ENCODE assay signal across 9 cellular contexts in the genomic region with DNA sequence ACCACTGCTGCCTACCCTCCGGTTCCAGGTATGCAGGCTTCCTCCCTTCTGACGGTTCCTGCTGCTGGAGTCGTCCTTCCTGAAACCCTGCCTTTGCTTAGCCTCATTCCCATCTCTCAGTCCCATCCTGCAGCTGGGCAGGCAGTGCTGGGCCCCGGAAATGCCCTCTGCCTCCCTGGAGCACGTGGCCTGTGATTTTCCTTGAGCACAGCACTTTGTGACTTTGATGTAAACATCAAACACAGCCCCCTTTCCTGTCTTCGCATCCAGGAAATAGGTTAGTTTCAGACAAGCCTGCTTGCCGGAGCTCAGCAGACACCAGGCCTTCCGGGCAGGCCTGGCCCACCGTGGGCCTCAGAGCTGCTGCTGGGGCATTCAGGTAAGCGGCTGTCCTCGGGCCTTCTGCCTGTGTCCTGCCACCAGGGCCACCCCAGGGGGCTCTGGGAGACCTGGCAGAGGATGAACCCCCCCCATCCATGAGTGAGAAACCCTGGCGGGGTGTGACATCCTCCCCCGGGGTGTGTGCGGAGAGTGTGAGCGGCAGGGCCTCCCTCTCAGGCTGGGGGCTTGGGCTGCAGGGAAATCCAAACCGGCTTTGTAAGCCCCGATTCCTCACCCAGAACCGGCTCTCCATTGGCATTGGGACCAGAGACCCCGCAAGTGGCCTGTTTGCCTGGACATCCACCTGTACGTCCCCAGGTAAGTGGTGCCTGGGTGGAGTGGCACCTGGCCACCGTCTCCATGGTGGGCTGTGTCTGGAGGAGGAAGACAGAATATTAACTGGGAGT. TPM values are rescaled to one million over a fixed set of nuclear protein-coding genes. Genes with fewer than 3 reads are reported as not detected.
DNase-seq lines count a peak whose midpoint lies in the region; FAIRE-seq lines count a peak whose summit lies in the region.
"Had no signal": no experiment of that assay in that cellular context is flagged by ENCODE, and none has a peak within 500 bp of the region (broad histone marks: within the 10 kb centered on the region; RNA-seq: fewer than 3 reads in every experiment).

A gene (plus strand): TSS at position 281 of the 788 bp plus-strand sequence. CDS start 10,461 bp downstream, outside the sequence.

- H4K8ac ChIP-seq in trophoblast cell (ENCODE audit: low read depth, low read length) = peak within 1 kb of the TSS; percentile 30

- peak within 1 kb of the TSS; percentile 69 to 99 (median 95); a peak in 21 of 22 replicates for H3K27ac ChIP-seq in BLaER1 treated with 17β-estradiol and CSF1 and Interleukin-3, amounts not matched to agents 10 nM and 100 nM
- H3K27ac ChIP-seq in trophoblast cell (ENCODE audit: low read depth, low read length) = peak within 1 kb of the TSS; percentile 70

- H4K20me1 ChIP-seq in BLaER1 treated with 17β-estradiol and CSF1 and Interleukin-3, amounts not matched to agents 10 nM and 100 nM = no peaks in the 10 kb centered on the region

- peaks cover 34% of the 10 kb centered on the region for H3K79me1 ChIP-seq in trophoblast cell (ENCODE audit: low read length)

- H2BK5ac ChIP-seq in trophoblast cell (ENCODE audit: low read depth, low read length, poor library complexity) = peak within 1 kb of the TSS; percentile 81

- H4K91ac ChIP-seq in trophoblast cell (ENCODE audit: low read depth, low read length) = peak within 1 kb of the TSS; percentile 86

- H3K14ac ChIP-seq in trophoblast cell (ENCODE audit: low read length) = peak within 1 kb of the TSS; percentile 88

- H2BK12ac ChIP-seq in trophoblast cell (ENCODE audit: low read length) = peak within 1 kb of the TSS; percentile 78

- peak within 1 kb of the TSS; percentile 21 for H2AFZ ChIP-seq in trophoblast cell (ENCODE audit: insufficient read depth, low read length, poor library complexity)

- H3K4me3 ChIP-seq in BLaER1 treated with 17β-estradiol and CSF1 and Interleukin-3, amounts not matched to agents 10 nM and 100 nM = peak within 1 kb of the TSS; percentile 6 to 66 (median 55); a peak in 17 of 20 replicates
- H3K4me3 ChIP-seq in trophoblast cell (ENCODE audit: low read depth, low read length) = no peak within 1 kb of the TSS

- H3K27me3 ChIP-seq in BLaER1 treated with 17β-estradiol and CSF1 and Interleukin-3, amounts not matched to agents 10 nM and 100 nM = no peaks in the 10 kb centered on the region
- no peaks in the 10 kb centered on the region for H3K27me3 ChIP-seq in trophoblast cell (ENCODE audit: insufficient read depth, low read length)

- no peaks in the 10 kb centered on the region for H3K9me3 ChIP-seq in BLaER1 treated with 17β-estradiol and CSF1 and Interleukin-3, amounts not matched to agents 10 nM and 100 nM (replicated peaks in 1 of 11)
- no peaks in the 10 kb centered on the region for H3K9me3 ChIP-seq in trophoblast cell (ENCODE audit: insufficient read depth, low read depth, low read length)

- peak within 1 kb of the TSS; percentile 61 to 98 (median 92) for H3K4me2 ChIP-seq in BLaER1 treated with 17β-estradiol and CSF1 and Interleukin-3, amounts not matched to agents 10 nM and 100 nM
- no peak within 1 kb of the TSS for H3K4me2 ChIP-seq in trophoblast cell (ENCODE audit: low read length)

- no peaks in the 10 kb centered on the region for H3K9me3 Mint-ChIP-seq in activated naive CD8-positive, alpha-beta T cell (ENCODE audit: low read depth)

- H3K36me3 Mint-ChIP-seq in activated naive CD8-positive, alpha-beta T cell = peaks cover 11% of the 10 kb centered on the region

- peak within 1 kb of the TSS; percentile 81 for H2BK120ac ChIP-seq in trophoblast cell (ENCODE audit: insufficient read depth, low read length, poor library complexity)

- no peaks in the 10 kb centered on the region for H3K79me2 ChIP-seq in trophoblast cell (ENCODE audit: control insufficient read depth, insufficient read depth, low read length, poor library complexity)

- peak within 1 kb of the TSS; percentile 57 for H2AK5ac ChIP-seq in trophoblast cell (ENCODE audit: low read length)

- peak within 1 kb of the TSS; percentile 100 for H3K27ac Mint-ChIP-seq in activated naive CD8-positive, alpha-beta T cell

- DNase-seq in T-helper 22 cell (ENCODE audit: low read depth) (peak; percentile 57), trophoblast cell (no peak), RCC 7860 (ENCODE audit: low spot score) (no peak), NAMALWA (ENCODE audit: low spot score) (no peak), NCI-H82 treated with DMSO at 0.1 percent for 48 hours (lab: John Stamatoyannopoulos, UW; ENCODE audit: unreplicated experiment) (no peak), T1000 (lab: John Stamatoyannopoulos, UW) (no peak)
- DNase-seq: NCI-H146 had no signal

- peaks cover 73% of the 10 kb centered on the region for H3K4me1 Mint-ChIP-seq in activated naive CD8-positive, alpha-beta T cell (ENCODE audit: low read depth)

- peak within 1 kb of the TSS; percentile 77 to 95 (median 89) for H3K9ac ChIP-seq in BLaER1 treated with 17β-estradiol and CSF1 and Interleukin-3, amounts not matched to agents 10 nM and 100 nM
- H3K9ac ChIP-seq in trophoblast cell (ENCODE audit: low read length) = no peak within 1 kb of the TSS

- H3K36me3 ChIP-seq in BLaER1 treated with 17β-estradiol and CSF1 and Interleukin-3, amounts not matched to agents 10 nM and 100 nM = no peaks in the 10 kb centered on the region
- no peaks in the 10 kb centered on the region for H3K36me3 ChIP-seq in trophoblast cell (ENCODE audit: control insufficient read depth in 1 of 2, insufficient read depth in 2 of 2, low read length in 2 of 2)

- no peak within 1 kb of the TSS for H3K23ac ChIP-seq in trophoblast cell (ENCODE audit: low read length)

- H3K4ac ChIP-seq in trophoblast cell (ENCODE audit: low read depth, low read length) = peak within 1 kb of the TSS; percentile 66

- H3K27me3 Mint-ChIP-seq in activated naive CD8-positive, alpha-beta T cell = no peaks in the 10 kb centered on the region

- H3K4me3 Mint-ChIP-seq in activated naive CD8-positive, alpha-beta T cell = peak within 1 kb of the TSS; percentile 98

- WGBS in trophoblast cell (ENCODE audit: extremely low coverage, insufficient coverage, insufficient read length) = no CpG with 5 or more reads among the region's 21 CpGs

- no peak for FAIRE-seq in RCC 7860 (lab: Jason Lieb, UNC)

- peak within 1 kb of the TSS; percentile 52 for H3K18ac ChIP-seq in trophoblast cell (ENCODE audit: low read length)

- H4K12ac ChIP-seq in trophoblast cell (ENCODE audit: low read depth, low read length) = peak within 1 kb of the TSS; percentile 6

- H3K4me1 ChIP-seq in BLaER1 treated with 17β-estradiol and CSF1 and Interleukin-3, amounts not matched to agents 10 nM and 100 nM = peaks cover 34 to 100% (median 98%) of the 10 kb centered on the region in 10 experiments
- H3K4me1 ChIP-seq in trophoblast cell (ENCODE audit: control insufficient read depth in 1 of 2, insufficient read depth in 2 of 2, low read length in 2 of 2) = peaks cover 38 to 55% of the 10 kb centered on the region in 2 experiments

RNA-seq across cellular contexts. Expression of the gene that starts here (rescaled TPM):
- polyA plus RNA-seq in trophoblast cell (2013) = 3.2 and 3.3 TPM in 2 replicates
